8 cellular contexts compared by ENCODE assay signal in the genomic region with DNA sequence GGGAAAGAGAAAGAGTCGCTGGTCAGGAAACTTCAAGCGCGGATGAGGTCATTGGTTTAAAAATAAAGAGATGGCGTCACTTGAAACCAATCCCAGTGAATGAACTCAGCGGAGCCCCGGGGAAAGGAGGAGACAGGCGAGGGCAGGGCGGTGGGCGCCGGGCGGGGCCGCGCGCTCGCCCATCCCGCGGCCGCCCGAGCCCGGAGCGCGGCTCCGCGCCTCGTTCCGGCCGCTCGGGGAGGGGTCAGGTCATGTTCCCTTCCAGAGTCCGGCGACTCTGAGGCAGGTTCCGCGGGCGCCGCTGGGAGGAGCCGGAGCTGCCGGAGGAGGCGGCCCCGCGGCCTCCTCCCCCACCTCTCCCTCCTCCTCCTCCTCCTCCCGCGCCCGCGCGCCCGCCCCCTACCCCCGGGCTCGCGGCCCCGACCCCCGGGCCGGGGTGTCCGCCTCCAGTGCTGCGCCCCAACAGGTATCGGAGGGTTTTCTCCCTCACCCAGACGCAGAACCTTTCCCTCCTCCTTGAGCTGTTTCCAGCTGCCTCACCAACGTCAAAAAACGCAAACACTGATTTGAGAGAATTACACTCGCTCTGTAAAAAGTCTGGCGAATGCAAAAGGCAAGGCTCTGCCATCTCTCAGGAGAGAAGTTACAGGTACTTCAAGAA. TPM values are rescaled to one million over a fixed set of nuclear protein-coding genes. Genes with fewer than 3 reads are reported as not detected.
DNase-seq lines count a peak whose midpoint lies in the region; ATAC-seq and TF ChIP-seq lines count a peak whose summit lies in the region.

A gene with protein sequence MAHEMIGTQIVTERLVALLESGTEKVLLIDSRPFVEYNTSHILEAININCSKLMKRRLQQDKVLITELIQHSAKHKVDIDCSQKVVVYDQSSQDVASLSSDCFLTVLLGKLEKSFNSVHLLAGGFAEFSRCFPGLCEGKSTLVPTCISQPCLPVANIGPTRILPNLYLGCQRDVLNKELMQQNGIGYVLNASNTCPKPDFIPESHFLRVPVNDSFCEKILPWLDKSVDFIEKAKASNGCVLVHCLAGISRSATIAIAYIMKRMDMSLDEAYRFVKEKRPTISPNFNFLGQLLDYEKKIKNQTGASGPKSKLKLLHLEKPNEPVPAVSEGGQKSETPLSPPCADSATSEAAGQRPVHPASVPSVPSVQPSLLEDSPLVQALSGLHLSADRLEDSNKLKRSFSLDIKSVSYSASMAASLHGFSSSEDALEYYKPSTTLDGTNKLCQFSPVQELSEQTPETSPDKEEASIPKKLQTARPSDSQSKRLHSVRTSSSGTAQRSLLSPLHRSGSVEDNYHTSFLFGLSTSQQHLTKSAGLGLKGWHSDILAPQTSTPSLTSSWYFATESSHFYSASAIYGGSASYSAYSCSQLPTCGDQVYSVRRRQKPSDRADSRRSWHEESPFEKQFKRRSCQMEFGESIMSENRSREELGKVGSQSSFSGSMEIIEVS (minus strand): TSS at position 279 of the 661 bp plus-strand sequence. CDS start 41,765 bp downstream, outside the sequence.

- H3K4me1 Mint-ChIP-seq in natural killer cell: peaks cover 10 to 13% of the 10 kb centered on the region in 2 donors

- H3K4me3 ChIP-seq in GM23248 (peak within 1 kb of the TSS; percentile 86), fibroblast of pulmonary artery (replicated peaks; ENCODE audit: low read depth, low read length) (peak within 1 kb of the TSS; percentile 82)

- H3K27ac ChIP-seq in GM23248: peak within 1 kb of the TSS; percentile 77

- H2AFZ ChIP-seq in GM23248: peak within 1 kb of the TSS; percentile 90

- no peaks in the 10 kb centered on the region for H3K9me2 ChIP-seq in GM23248 (ENCODE audit: insufficient read depth)

- peaks cover 9% of the 10 kb centered on the region; the same call in 1 of the 2 replicates for H3K4me1 ChIP-seq in GM23248 (ENCODE audit: insufficient read depth)

- peak; percentile 74 to 92 (median 84) for ATAC-seq in natural killer cell
- peak; percentile 83 for ATAC-seq in stimulated activated naive CD8-positive, alpha-beta T cell treated with anti-CD3 and anti-CD28 coated beads, Interleukin-15, Interleukin-2, amounts not matched to agents 100 U/mL and 50 U/mL, for 24 hours

- intact Hi-C loops in natural killer cell (cut with micrococcal nuclease): loop anchor here (1.0 to 5.0 kb wide), 4 partner anchors 120 to 205 kb away; a partner anchor contains a TSS

- peak within 1 kb of the TSS; percentile 90 for H3K9ac ChIP-seq in GM23248

- peak within 1 kb of the TSS; percentile 98 for H3K4me2 ChIP-seq in GM23248 (ENCODE audit: unreplicated experiment)

- H3K79me2 ChIP-seq in GM23248 (ENCODE audit: insufficient read depth): peaks cover 29% of the 10 kb centered on the region

- no peaks in the 10 kb centered on the region for H3K36me3 ChIP-seq in GM23248 (ENCODE audit: low read depth)

- peak within 1 kb of the TSS; percentile 95 for H3K4me3 Mint-ChIP-seq in natural killer cell

- H3K27me3 ChIP-seq in GM23248 (replicated peaks; ENCODE audit: insufficient read depth): no peaks in the 10 kb centered on the region

- H4K20me1 ChIP-seq in GM23248 (ENCODE audit: insufficient read depth): no peaks in the 10 kb centered on the region

- peak; percentile 96 for DNase-seq in ELF-1 (ENCODE audit: low read depth, low spot score)
- peak; percentile 95 for DNase-seq in GM23248
- peak; percentile 85 for DNase-seq in LHCN-M2 (ENCODE audit: low read depth)
- DNase-seq in SHP77 (lab: John Stamatoyannopoulos, UW): peak; percentile 74 to 80
- DNase-seq in activated effector memory CD4-positive, alpha-beta T cell treated with Interleukin-2 at 50 U/mL for 16 hours: peak; percentile 64
- peak; percentile 95 for DNase-seq in fibroblast of pulmonary artery (ENCODE audit: low read depth)
- DNase-seq in natural killer cell: peak; percentile 74
- DNase-seq in stimulated activated naive CD8-positive, alpha-beta T cell treated with anti-CD3 and anti-CD28 coated beads, Interleukin-15, Interleukin-2, amounts not matched to agents 100 U/mL and 50 U/mL, for 24 hours: peak; percentile 76

- TF ChIP-seq CTCF in fibroblast of pulmonary artery (IDR thresholded peaks at IDR 0.05; ENCODE audit: low read length, missing control alignments) (no peak), natural killer cell (IDR thresholded peaks at IDR 0.05) (no peak)

- peaks cover 11% of the 10 kb centered on the region for H3F3A ChIP-seq in GM23248 (ENCODE audit: insufficient read depth)

- H3K27ac Mint-ChIP-seq in natural killer cell: peak within 1 kb of the TSS; percentile 90 to 96

- no peaks in the 10 kb centered on the region for H3K9me3 ChIP-seq in GM23248 (ENCODE audit: low read depth)

- H3K36me3 Mint-ChIP-seq in natural killer cell: no peaks in the 10 kb centered on the region

- in situ Hi-C loops in GM23248 (cut with MboI): no loop called here

- peaks cover 0 to 3% of the 10 kb centered on the region in 2 donors for H3K27me3 Mint-ChIP-seq in natural killer cell (ENCODE audit: low read depth in 2 of 2)

- WGBS in GM23248 (ENCODE audit: low coverage in 1 of 2, low lambda C conversion rate in 2 of 2, missing lambda C conversion rate in 2 of 2), 2 experiments: 1 to 2% methylated on average over 27 to 50 of the region's 59 CpGs

- no peaks in the 10 kb centered on the region for H3K9me3 Mint-ChIP-seq in natural killer cell

RNA-seq across cellular contexts. Expression of the gene that starts here (rescaled TPM):
- 2.8 and 3.0 TPM in 2 replicates for total RNA-seq in GM23248 (2014; rRNA removed; shearing (Covaris generic))
- polyA plus RNA-seq in GM23248 (2016; fragmentation: Nextera tagmentation; extraction: Ambion mirVana): 0.74 and 1.1 TPM in 2 replicates
- total RNA-seq in LHCN-M2 (2014; rRNA removed) (0.58 and 0.80 TPM in 2 replicates), natural killer cell (10 to 100 TPM in 1 of 3 donors, 1 to 10 TPM in 2; 6.9 to 19.9 (median 10.0) TPM)
- polyA plus RNA-seq in LHCN-M2 (2012): 1.6 TPM

Comparison
In these comparisons a context has a peak if more than half of its experiments do, and no peak if none do; other contexts are left out.
1. Peak in every context shown above with its lines: DNase-seq, ATAC-seq, H3K4me3 ChIP-seq and H3K27ac ChIP-seq.